27 cellular contexts compared by ENCODE assay signal in genomic region chr9:7161469-7161868, GRCh38.
"Had no signal": no experiment of that assay in that cellular context is flagged by ENCODE, and none has a peak within 500 bp of the region (broad histone marks: within the 10 kb centered on the region; RNA-seq: fewer than 3 reads in every experiment).

No MANE protein-coding gene starts in this region.

- H3K4me1 ChIP-seq: lower lobe of right lung, parathyroid adenoma, psoas muscle, right lobe of liver, suprapubic skin, tibial artery, upper lobe of right lung had no signal

- H3K27ac ChIP-seq: heart right ventricle, hepatocyte, lower lobe of right lung, parathyroid adenoma, psoas muscle, right lobe of liver, suprapubic skin, thoracic aorta, tibial artery, upper lobe of right lung had no signal

- H3K27me3 ChIP-seq: heart right ventricle, hepatocyte, right lobe of liver, suprapubic skin, tibial artery, upper lobe of right lung had no signal

- H3K27me3 Mint-ChIP-seq: naive thymus-derived CD4-positive, alpha-beta T cell; stimulated activated naive CD8-positive, alpha-beta T cell treated with anti-CD3 and anti-CD28 coated beads, Interleukin-15, Interleukin-2, amounts not matched to agents 100 ng/mL and 50 ng/mL, for 24 hours had no signal

- H3K4me3 Mint-ChIP-seq: naive thymus-derived CD4-positive, alpha-beta T cell; nephron; neural crest cell; stimulated activated naive CD8-positive, alpha-beta T cell treated with anti-CD3 and anti-CD28 coated beads, Interleukin-15, Interleukin-2, amounts not matched to agents 100 ng/mL and 50 ng/mL, for 24 hours had no signal

- H3K9me3 Mint-ChIP-seq: stimulated activated naive CD8-positive, alpha-beta T cell treated with anti-CD3 and anti-CD28 coated beads, Interleukin-15, Interleukin-2, amounts not matched to agents 100 ng/mL and 50 ng/mL, for 24 hours had no signal

- ATAC-seq: left lobe of liver; lower lobe of right lung; mucosa of descending colon; naive thymus-derived CD4-positive, alpha-beta T cell; psoas muscle; right lobe of liver; upper lobe of right lung had no signal

- H3K36me3 ChIP-seq: thoracic aorta had no signal

- H3K4me3 ChIP-seq: heart right ventricle, hepatocyte, lower lobe of right lung, mucosa of descending colon, psoas muscle, right lobe of liver, smooth muscle cell, suprapubic skin, thoracic aorta, tibial artery, upper lobe of right lung had no signal

- H3K9me3 ChIP-seq: heart right ventricle, lower lobe of right lung, mucosa of descending colon, psoas muscle, right lobe of liver, suprapubic skin, thoracic aorta, tibial artery, upper lobe of right lung had no signal

- H3K27ac Mint-ChIP-seq: stimulated activated naive CD8-positive, alpha-beta T cell treated with anti-CD3 and anti-CD28 coated beads, Interleukin-15, Interleukin-2, amounts not matched to agents 100 ng/mL and 50 ng/mL, for 24 hours had no signal

- DNase-seq: heart right ventricle; lower lobe of right lung; mammary epithelial cell; mesenchymal stem cell; midbrain; mucosa of descending colon; naive thymus-derived CD4-positive, alpha-beta T cell; occipital lobe; psoas muscle; right lobe of liver; stimulated activated CD4-positive, alpha-beta T cell treated with anti-CD3 and anti-CD28 coated beads, Interleukin-1b, Interleukin-23, amount 100 ng/mL, for 48 hours; stimulated activated CD4-positive, alpha-beta T cell treated with anti-CD3 and anti-CD28 coated beads, Interleukin-2, amount 100 ng/mL, for 48 hours; stimulated activated CD4-positive, alpha-beta T cell treated with anti-CD3 and anti-CD28 coated beads, Interleukin-4, amount 100 ng/mL, for 4 hours; stimulated activated CD8-positive, alpha-beta memory T cell treated with anti-CD3 and anti-CD28 coated beads, Interleukin-4, amount 100 ng/mL, for 48 hours; stimulated activated naive CD4-positive, alpha-beta T cell; tibial artery; trophoblast cell; upper lobe of right lung had no signal
